1 cellular context compared by ENCODE assay signal in the genomic region with DNA sequence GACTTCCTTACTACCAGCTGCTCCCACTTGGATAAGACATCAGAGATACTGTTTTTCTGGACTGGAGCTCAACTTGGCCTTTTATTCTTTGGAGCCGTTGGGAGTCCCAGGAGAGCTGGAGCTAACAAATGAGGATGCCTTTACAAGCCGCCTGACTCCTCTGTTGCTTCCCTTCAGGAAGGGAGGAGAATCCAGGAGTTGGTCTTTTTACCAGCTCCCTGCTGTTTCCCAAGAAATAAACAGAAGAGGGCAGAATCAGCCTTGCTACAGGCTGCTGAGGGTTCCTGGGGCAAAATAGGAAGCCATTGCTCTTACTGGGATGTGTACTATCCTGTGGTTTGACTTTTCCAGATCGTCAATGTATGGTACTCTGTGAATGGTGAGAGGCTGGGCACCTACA.
A peak's percentile ranks its signal among the peaks of the same experiment; 100 is the strongest.
TF ChIP-seq lines count a peak whose summit lies in the region.

No MANE protein-coding gene starts in this region.

TF ChIP-seq in HepG2, 621 proteins besides CTCF, POLR2A, EP300 and RAD21:
- no peak for TF ChIP-seq JUN (CRISPR knock-in tag; IDR thresholded peaks at IDR 0.05)
- TF ChIP-seq STAG1 (CRISPR knock-in tag; IDR thresholded peaks at IDR 0.05): peak; percentile 34
